3 cellular contexts compared by ENCODE assay signal in the genomic region with DNA sequence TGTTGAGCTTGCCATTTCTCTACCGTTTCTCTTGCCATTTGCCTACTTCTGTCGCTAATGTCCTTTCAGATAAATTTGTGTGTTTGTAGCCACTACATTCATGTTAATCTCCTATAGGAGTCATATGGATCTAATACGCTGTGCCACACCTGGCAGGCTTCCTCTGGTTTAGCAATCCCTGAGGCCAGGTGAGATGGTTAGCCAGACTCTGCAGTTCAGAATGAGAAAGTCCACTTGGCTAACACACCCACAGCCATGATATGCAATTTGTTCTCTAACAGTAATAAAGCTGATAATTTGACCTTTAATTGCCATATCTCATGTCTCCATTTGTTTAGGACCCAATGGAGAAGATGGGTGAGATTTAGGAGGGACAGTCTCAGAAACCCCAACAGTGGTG.
A peak's percentile ranks its signal among the peaks of the same experiment; 100 is the strongest.
TF ChIP-seq lines count a peak whose summit lies in the region.

No MANE protein-coding gene starts in this region.

TF ChIP-seq in liver, 16 proteins besides CTCF, POLR2A, EP300 and RAD21 (continued from another document):
- TF ChIP-seq, protein P1, sequence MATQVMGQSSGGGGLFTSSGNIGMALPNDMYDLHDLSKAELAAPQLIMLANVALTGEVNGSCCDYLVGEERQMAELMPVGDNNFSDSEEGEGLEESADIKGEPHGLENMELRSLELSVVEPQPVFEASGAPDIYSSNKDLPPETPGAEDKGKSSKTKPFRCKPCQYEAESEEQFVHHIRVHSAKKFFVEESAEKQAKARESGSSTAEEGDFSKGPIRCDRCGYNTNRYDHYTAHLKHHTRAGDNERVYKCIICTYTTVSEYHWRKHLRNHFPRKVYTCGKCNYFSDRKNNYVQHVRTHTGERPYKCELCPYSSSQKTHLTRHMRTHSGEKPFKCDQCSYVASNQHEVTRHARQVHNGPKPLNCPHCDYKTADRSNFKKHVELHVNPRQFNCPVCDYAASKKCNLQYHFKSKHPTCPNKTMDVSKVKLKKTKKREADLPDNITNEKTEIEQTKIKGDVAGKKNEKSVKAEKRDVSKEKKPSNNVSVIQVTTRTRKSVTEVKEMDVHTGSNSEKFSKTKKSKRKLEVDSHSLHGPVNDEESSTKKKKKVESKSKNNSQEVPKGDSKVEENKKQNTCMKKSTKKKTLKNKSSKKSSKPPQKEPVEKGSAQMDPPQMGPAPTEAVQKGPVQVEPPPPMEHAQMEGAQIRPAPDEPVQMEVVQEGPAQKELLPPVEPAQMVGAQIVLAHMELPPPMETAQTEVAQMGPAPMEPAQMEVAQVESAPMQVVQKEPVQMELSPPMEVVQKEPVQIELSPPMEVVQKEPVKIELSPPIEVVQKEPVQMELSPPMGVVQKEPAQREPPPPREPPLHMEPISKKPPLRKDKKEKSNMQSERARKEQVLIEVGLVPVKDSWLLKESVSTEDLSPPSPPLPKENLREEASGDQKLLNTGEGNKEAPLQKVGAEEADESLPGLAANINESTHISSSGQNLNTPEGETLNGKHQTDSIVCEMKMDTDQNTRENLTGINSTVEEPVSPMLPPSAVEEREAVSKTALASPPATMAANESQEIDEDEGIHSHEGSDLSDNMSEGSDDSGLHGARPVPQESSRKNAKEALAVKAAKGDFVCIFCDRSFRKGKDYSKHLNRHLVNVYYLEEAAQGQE (IDR thresholded peaks at IDR 0.05), result no peak
- TF ChIP-seq JUND (IDR thresholded peaks at IDR 0.05) (no peak), NR2F2 (IDR thresholded peaks at IDR 0.05) (no peak), YY1 (IDR thresholded peaks at IDR 0.05) (peak; percentile 50), HNF4A (conservative IDR thresholded peaks at IDR 0.05) (peak; percentile 64 to 86), RXRA (IDR thresholded peaks at IDR 0.05) (peak in 1 of 2 donors; percentile 49)

TF ChIP-seq in HepG2, 621 proteins besides CTCF, POLR2A, EP300 and RAD21 (continued from another document):
- TF ChIP-seq, protein P2, sequence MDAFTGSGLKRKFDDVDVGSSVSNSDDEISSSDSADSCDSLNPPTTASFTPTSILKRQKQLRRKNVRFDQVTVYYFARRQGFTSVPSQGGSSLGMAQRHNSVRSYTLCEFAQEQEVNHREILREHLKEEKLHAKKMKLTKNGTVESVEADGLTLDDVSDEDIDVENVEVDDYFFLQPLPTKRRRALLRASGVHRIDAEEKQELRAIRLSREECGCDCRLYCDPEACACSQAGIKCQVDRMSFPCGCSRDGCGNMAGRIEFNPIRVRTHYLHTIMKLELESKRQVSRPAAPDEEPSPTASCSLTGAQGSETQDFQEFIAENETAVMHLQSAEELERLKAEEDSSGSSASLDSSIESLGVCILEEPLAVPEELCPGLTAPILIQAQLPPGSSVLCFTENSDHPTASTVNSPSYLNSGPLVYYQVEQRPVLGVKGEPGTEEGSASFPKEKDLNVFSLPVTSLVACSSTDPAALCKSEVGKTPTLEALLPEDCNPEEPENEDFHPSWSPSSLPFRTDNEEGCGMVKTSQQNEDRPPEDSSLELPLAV (CRISPR knock-in tag; conservative IDR thresholded peaks at IDR 0.05; ENCODE audit: low read depth), result no peak
- TF ChIP-seq, protein P3, sequence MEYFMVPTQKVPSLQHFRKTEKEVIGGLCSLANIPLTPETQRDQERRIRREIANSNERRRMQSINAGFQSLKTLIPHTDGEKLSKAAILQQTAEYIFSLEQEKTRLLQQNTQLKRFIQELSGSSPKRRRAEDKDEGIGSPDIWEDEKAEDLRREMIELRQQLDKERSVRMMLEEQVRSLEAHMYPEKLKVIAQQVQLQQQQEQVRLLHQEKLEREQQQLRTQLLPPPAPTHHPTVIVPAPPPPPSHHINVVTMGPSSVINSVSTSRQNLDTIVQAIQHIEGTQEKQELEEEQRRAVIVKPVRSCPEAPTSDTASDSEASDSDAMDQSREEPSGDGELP (IDR thresholded peaks at IDR 0.05; ENCODE audit: borderline replicate concordance, low read depth), result no peak
- TF ChIP-seq NFATC3 (CRISPR knock-in tag; IDR thresholded peaks at IDR 0.05) (no peak), ZNF781 (CRISPR knock-in tag; IDR thresholded peaks at IDR 0.05; ENCODE audit: borderline replicate concordance, not compliant biosample characterization) (no peak), BCL6 (CRISPR knock-in tag; IDR thresholded peaks at IDR 0.05) (no peak), NR2F1 (CRISPR knock-in tag; IDR thresholded peaks at IDR 0.05) (no peak), ZSCAN22 (CRISPR knock-in tag; IDR thresholded peaks at IDR 0.05) (no peak), ZNF883 (CRISPR knock-in tag; IDR thresholded peaks at IDR 0.05; ENCODE audit: not compliant biosample characterization) (no peak), ZNF570 (CRISPR knock-in tag; IDR thresholded peaks at IDR 0.05; ENCODE audit: borderline replicate concordance) (no peak)

TF ChIP-seq in neural cell, 6 proteins besides CTCF, POLR2A, EP300 and RAD21 (continued from another document):
- TF ChIP-seq MXI1 (conservative IDR thresholded peaks at IDR 0.05; ENCODE audit: poor library complexity, severe bottlenecking) (no peak), SMC3 (conservative IDR thresholded peaks at IDR 0.05; ENCODE audit: poor library complexity) (no peak)
